Comparison of ENCODE assay signal across 1 cellular context in genomic region chr11:118086913-118087768, GRCh38.
TF ChIP-seq lines count a peak whose summit lies in the region.

TSS of gene SMIM35 (minus strand) at chr11:118086963. CDS start at chr11:118086757, 206 bp downstream.

TF ChIP-seq in K562, 482 proteins besides CTCF, POLR2A, EP300 and RAD21 (continued from another document):
- TF ChIP-seq ETS1 (conservative IDR thresholded peaks at IDR 0.05; ENCODE audit: control insufficient read depth, low read depth, low read length) (0 out of 2 replicates have a peak, but pooled peaks have one; percentile 27), RFX1 (IDR thresholded peaks at IDR 0.05) (peak; percentile 37), MEF2D (tag; conservative IDR thresholded peaks at IDR 0.05; ENCODE audit: low read depth) (no peak)
